ENCODE assay signal across 27 cellular contexts in the genomic region with DNA sequence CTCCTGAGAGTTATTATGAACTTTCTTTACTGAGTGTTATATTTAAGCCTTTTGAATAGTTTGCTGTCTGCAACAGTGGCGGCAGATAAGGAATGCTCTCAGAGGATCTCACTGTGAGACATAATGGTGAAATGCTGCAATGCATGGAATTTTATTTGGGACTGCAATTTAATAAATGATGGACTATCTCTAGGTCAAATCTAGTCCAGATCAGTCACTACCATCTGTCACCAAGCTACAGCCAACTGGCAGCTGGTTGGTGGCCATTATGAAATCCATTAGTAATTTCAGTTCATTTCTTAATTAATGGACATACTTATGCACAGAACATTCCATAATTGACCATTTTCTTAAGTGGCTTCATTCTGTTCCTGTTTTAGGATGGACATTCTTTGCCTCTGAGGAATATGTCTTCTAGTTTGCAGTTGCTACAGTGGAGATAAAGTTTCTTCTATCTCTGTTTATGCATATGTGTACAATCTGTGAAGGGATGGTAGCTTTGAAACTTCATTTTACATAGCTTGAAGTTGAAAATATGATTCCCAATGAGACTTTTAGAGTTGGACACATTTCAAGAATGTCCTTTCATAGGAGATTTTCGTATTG.
A peak's percentile ranks its signal among the peaks of the same experiment; 100 is the strongest.
DNase-seq lines count a peak whose midpoint lies in the region; ATAC-seq and TF ChIP-seq lines count a peak whose summit lies in the region.
"Had no signal": no experiment of that assay in that cellular context is flagged by ENCODE, and none has a peak within 500 bp of the region (broad histone marks: within the 10 kb centered on the region; RNA-seq: fewer than 3 reads in every experiment).

No MANE protein-coding gene starts in this region.

- no peaks in the 10 kb centered on the region for H3K27me3 Mint-ChIP-seq in osteocyte (ENCODE audit: unreplicated experiment)
- peaks cover 2% of the 10 kb centered on the region for H3K27me3 Mint-ChIP-seq in stimulated activated naive CD8-positive, alpha-beta T cell treated with anti-CD3 and anti-CD28 coated beads, Interleukin-15, amount 100 ng/mL, for 72 hours

- H3K9me3 ChIP-seq in WERI-Rb-1 (ENCODE audit: severe bottlenecking), result no peaks in the 10 kb centered on the region
- H3K9me3 ChIP-seq: adrenal gland, left lung had no signal

- H3K9me3 Mint-ChIP-seq in osteocyte (ENCODE audit: unreplicated experiment), result no peaks in the 10 kb centered on the region
- no peaks in the 10 kb centered on the region for H3K9me3 Mint-ChIP-seq in stimulated activated naive CD8-positive, alpha-beta T cell treated with anti-CD3 and anti-CD28 coated beads, Interleukin-15, amount 100 ng/mL, for 72 hours
- H3K9me3 Mint-ChIP-seq: activated naive CD4-positive, alpha-beta T cell treated with anti-CD3 and anti-CD28 coated beads for 36 hours; GM23338 had no signal

- no peaks in the 10 kb centered on the region for H3K27me3 ChIP-seq in WERI-Rb-1 (ENCODE audit: insufficient read depth, low read depth, severe bottlenecking)
- H3K27me3 ChIP-seq: adrenal gland, left lung had no signal

- H3K4me3 Mint-ChIP-seq in osteocyte (ENCODE audit: unreplicated experiment), result no peak overlapping the region
- no peak overlapping the region for H3K4me3 Mint-ChIP-seq in stimulated activated naive CD8-positive, alpha-beta T cell treated with anti-CD3 and anti-CD28 coated beads, Interleukin-15, amount 100 ng/mL, for 72 hours
- H3K4me3 Mint-ChIP-seq: activated naive CD4-positive, alpha-beta T cell treated with anti-CD3 and anti-CD28 coated beads for 36 hours; GM23338; stimulated activated effector memory CD8-positive, alpha-beta T cell treated with anti-CD3 and anti-CD28 coated beads, Interleukin-12 subunit alpha, Interleukin-12 subunit beta, amount 100 ng/mL, for 72 hours had no signal

- H3K4me3 ChIP-seq in choroid plexus epithelial cell (ENCODE audit: low read depth, low read length), result no peak overlapping the region
- H3K4me3 ChIP-seq in WERI-Rb-1 (ENCODE audit: low read depth, low read length), result no peak overlapping the region
- H3K4me3 ChIP-seq: adrenal gland, GM23338, left lung had no signal

- H3K4me1 Mint-ChIP-seq in osteocyte (ENCODE audit: unreplicated experiment), result peaks cover 67% of the 10 kb centered on the region
- H3K4me1 Mint-ChIP-seq in stimulated activated naive CD8-positive, alpha-beta T cell treated with anti-CD3 and anti-CD28 coated beads, Interleukin-15, amount 100 ng/mL, for 72 hours, result peaks cover 6% of the 10 kb centered on the region
- H3K4me1 Mint-ChIP-seq: stimulated activated effector memory CD8-positive, alpha-beta T cell treated with anti-CD3 and anti-CD28 coated beads, Interleukin-12 subunit alpha, Interleukin-12 subunit beta, amount 100 ng/mL, for 72 hours had no signal

- no peaks in the 10 kb centered on the region for H3K36me3 ChIP-seq in WERI-Rb-1
- H3K36me3 ChIP-seq: adrenal gland, left lung had no signal

- H3K36me3 Mint-ChIP-seq in osteocyte (ENCODE audit: unreplicated experiment), result no peaks in the 10 kb centered on the region
- H3K36me3 Mint-ChIP-seq: stimulated activated effector memory CD8-positive, alpha-beta T cell treated with anti-CD3 and anti-CD28 coated beads, Interleukin-12 subunit alpha, Interleukin-12 subunit beta, amount 100 ng/mL, for 72 hours had no signal

- no peak for ATAC-seq in GM21367 (IDR thresholded peaks at IDR 0.05; ENCODE audit: unreplicated experiment)
- no peak for ATAC-seq in HG03521 (IDR thresholded peaks at IDR 0.05; ENCODE audit: unreplicated experiment)
- no peak for ATAC-seq in stimulated activated naive CD8-positive, alpha-beta T cell treated with anti-CD3 and anti-CD28 coated beads, Interleukin-15, amount 100 ng/mL, for 72 hours
- ATAC-seq: GM23338; HepG2; left lung; Panc1; right cardiac atrium; stimulated activated effector memory CD8-positive, alpha-beta T cell treated with anti-CD3 and anti-CD28 coated beads, Interleukin-12 subunit alpha, Interleukin-12 subunit beta, amount 100 ng/mL, for 72 hours had no signal

- peak overlapping the region; percentile 79 for H3K27ac Mint-ChIP-seq in osteocyte (ENCODE audit: unreplicated experiment)
- no peak overlapping the region for H3K27ac Mint-ChIP-seq in stimulated activated naive CD8-positive, alpha-beta T cell treated with anti-CD3 and anti-CD28 coated beads, Interleukin-15, amount 100 ng/mL, for 72 hours
- H3K27ac Mint-ChIP-seq: activated naive CD4-positive, alpha-beta T cell treated with anti-CD3 and anti-CD28 coated beads for 36 hours; GM23338; stimulated activated effector memory CD8-positive, alpha-beta T cell treated with anti-CD3 and anti-CD28 coated beads, Interleukin-12 subunit alpha, Interleukin-12 subunit beta, amount 100 ng/mL, for 72 hours had no signal

- no peak for TF ChIP-seq CTCF in choroid plexus epithelial cell (conservative IDR thresholded peaks at IDR 0.05; ENCODE audit: low read depth, low read length)
- TF ChIP-seq CTCF in osteocyte (IDR thresholded peaks at IDR 0.05), result no peak
- TF ChIP-seq CTCF in WERI-Rb-1 (IDR thresholded peaks at IDR 0.05; ENCODE audit: low read depth, low read length), result no peak

- DNase-seq in DMS 273 (lab: John Stamatoyannopoulos, UW; ENCODE audit: unreplicated experiment) (peak; percentile 73), NCI-H524 treated with DMSO at 0.1 percent for 48 hours (lab: John Stamatoyannopoulos, UW) (peak; percentile 37), choroid plexus epithelial cell (ENCODE audit: low read depth) (peak; percentile 28), osteocyte (ENCODE audit: extremely low spot score, unreplicated experiment) (no peak), WERI-Rb-1 (no peak)
- DNase-seq in stimulated activated naive CD8-positive, alpha-beta T cell treated with anti-CD3 and anti-CD28 coated beads, Interleukin-15, amount 100 ng/mL, for 72 hours, result no peak
- DNase-seq: ACHN; activated CD4-positive, alpha-beta T cell treated with anti-CD3 and anti-CD28 coated beads, Interleukin-2, amount 50 U/mL, for 4 hours; activated naive CD4-positive, alpha-beta T cell treated with anti-CD3 and anti-CD28 coated beads for 36 hours; adrenal gland; dermis blood vessel endothelial cell; Karpas-422; left lung; MV-4-11; NCI-H146; NCI-H510A treated with DMSO at 0.1 percent for 48 hours; right cardiac atrium; stimulated activated CD4-positive, alpha-beta T cell treated with anti-CD3 and anti-CD28 coated beads, Interleukin-12 subunit alpha, Interleukin-12 subunit beta, amount 100 ng/mL, for 4 hours; stimulated activated CD4-positive, alpha-beta T cell treated with anti-CD3 and anti-CD28 coated beads, Interleukin-4, amount 100 ng/mL, for 1 hour; T-helper 1 cell had no signal

- H3K27ac ChIP-seq in WERI-Rb-1, result no peak overlapping the region
- H3K27ac ChIP-seq: adrenal gland, C4-2B, left lung had no signal

Comparison
In these comparisons a context has a peak if more than half of its experiments do, and no peak if none do; other contexts are left out.
1. DNase-seq: peak in DMS 273 (single experiment), NCI-H524 treated with DMSO at 0.1 percent for 48 hours (single experiment) and choroid plexus epithelial cell (single experiment); none in osteocyte (single experiment), stimulated activated naive CD8-positive, alpha-beta T cell treated with anti-CD3 and anti-CD28 coated beads, Interleukin-15, amount 100 ng/mL, for 72 hours (0 of 2) and WERI-Rb-1 (single experiment).